21 cellular contexts compared by ENCODE assay signal in genomic region chr7:18163091-18163490, GRCh38.
"Had no signal": no experiment of that assay in that cellular context is flagged by ENCODE, and none has a peak within 500 bp of the region (broad histone marks: within the 10 kb centered on the region; RNA-seq: fewer than 3 reads in every experiment).

No MANE protein-coding gene starts in this region.

- DNase-seq: activated CD4-positive, alpha-beta T cell treated with anti-CD3 and anti-CD28 coated beads for 4 hours; activated CD4-positive, alpha-beta T cell treated with anti-CD3 and anti-CD28 coated beads, Interleukin-2, amount 50 U/mL, for 48 hours; activated CD4-positive, CD25-positive, alpha-beta regulatory T cell; activated effector memory CD4-positive, alpha-beta T cell treated with Interleukin-2 at 50 U/mL for 16 hours; activated naive CD4-positive, alpha-beta T cell treated with anti-CD3 and anti-CD28 coated beads for 36 hours; activated naive CD8-positive, alpha-beta T cell treated with anti-CD3 and anti-CD28 coated beads, Interleukin-2, amount 10 ng/mL, durations not matched to agents 7 days and 5 days; activated T-cell treated with anti-CD3 and anti-CD28 coated beads, Interleukin-2, amount 50 U/mL, for 72 hours; amygdala; effector CD4-positive, alpha-beta T cell; erythroblast; head of caudate nucleus; hypothalamus; left ventricle myocardium inferior; ovary; stimulated activated CD4-positive, alpha-beta T cell treated with anti-CD3 and anti-CD28 coated beads, Interleukin-4, amount 100 ng/mL, for 4 hours; stimulated activated naive CD8-positive, alpha-beta T cell treated with anti-CD3 and anti-CD28 coated beads, Interleukin-15, Interleukin-2, amounts not matched to agents 100 U/mL and 50 U/mL, for 24 hours; T-helper 9 cell; upper lobe of right lung had no signal

- H3K27me3 ChIP-seq: gastroesophageal sphincter, neutrophil, ovary, upper lobe of right lung had no signal

- H3K4me3 ChIP-seq: gastroesophageal sphincter, left ventricle myocardium inferior, ovary, prostate gland, upper lobe of right lung had no signal

- H3K36me3 ChIP-seq: gastroesophageal sphincter, left ventricle myocardium inferior, neutrophil, ovary, prostate gland, upper lobe of right lung had no signal

- H3K9me3 ChIP-seq: gastroesophageal sphincter, left ventricle myocardium inferior, neutrophil, ovary, prostate gland, upper lobe of right lung had no signal

- H3K27ac ChIP-seq: gastroesophageal sphincter, left ventricle myocardium inferior, neutrophil, ovary, prostate gland, upper lobe of right lung had no signal

- H3K4me1 ChIP-seq: left ventricle myocardium inferior, prostate gland, upper lobe of right lung had no signal
